In genomic region chr2:165665614-165666013, GRCh38 we compare ENCODE assay signal across 21 cellular contexts.
"Had no signal": no experiment of that assay in that cellular context is flagged by ENCODE, and none has a peak within 500 bp of the region (broad histone marks: within the 10 kb centered on the region; RNA-seq: fewer than 3 reads in every experiment).

No MANE protein-coding gene starts in this region.

- ATAC-seq: K562 had no signal

- H3K27ac ChIP-seq: HL-60, KMS-11, RWPE1 had no signal

- H3K4me2 ChIP-seq: KMS-11, SK-N-SH had no signal

- DNase-seq: Kasumi-1, MM.1S, NCI-H1092 treated with DMSO at 0.1 percent for 48 hours, NCI-H1436, NCI-H187, NCI-H2029, NCI-H2081 treated with DMSO at 0.1 percent for 48 hours, NCI-H2171, NCI-H226, NCI-H446, NCI-H510A, NCI-H524 treated with DMSO at 0.1 percent for 48 hours, NCI-H69, NCI-H774, SHP77, SK-N-SH had no signal

- H3K4me3 Mint-ChIP-seq: IgD-negative memory B cell had no signal

- H3K36me3 Mint-ChIP-seq: IgD-negative memory B cell had no signal

- H3K9ac ChIP-seq: KMS-11, SK-N-SH had no signal

- H3K9me3 ChIP-seq: SK-N-SH had no signal

- H3K4me3 ChIP-seq: K562 had no signal

- H3K4me1 Mint-ChIP-seq: IgD-negative memory B cell had no signal
